30 cellular contexts compared by ENCODE assay signal in the genomic region with DNA sequence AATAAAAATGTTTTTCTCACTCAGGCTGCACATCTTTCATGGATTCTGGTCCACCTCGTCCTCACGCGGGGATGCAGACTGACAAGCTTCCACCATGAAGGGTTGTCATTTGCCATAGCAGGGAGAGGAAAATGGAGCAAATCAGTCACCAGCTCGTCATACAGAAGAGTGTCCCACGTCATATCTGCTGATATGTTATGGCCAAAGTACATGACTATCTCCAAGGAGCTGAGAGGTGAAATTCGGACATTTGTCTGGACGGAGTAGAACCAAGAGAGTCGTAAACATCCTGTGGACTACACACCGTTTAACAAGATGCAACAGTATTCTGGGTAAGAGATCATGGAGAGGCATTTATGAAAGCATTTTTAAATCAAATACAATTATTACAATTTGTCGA.
"Had no signal": no experiment of that assay in that cellular context is flagged by ENCODE, and none has a peak within 500 bp of the region (broad histone marks: within the 10 kb centered on the region; RNA-seq: fewer than 3 reads in every experiment).

No MANE protein-coding gene starts in this region.

- H3K27ac ChIP-seq: neural progenitor cell, pancreas, prostate gland, right atrium auricular region, skin epidermis, spleen, suprapubic skin, testis, transverse colon, upper lobe of right lung, uterus had no signal

- H3K4me3 Mint-ChIP-seq: naive thymus-derived CD4-positive, alpha-beta T cell; natural killer cell; nephron; neural progenitor cell; stimulated activated memory B cell treated with anti-CD40 and anti-IgM and Interleukin-4, amounts not matched to agents 10 μg/mL and 1 μg/mL and 100 μg/mL, for 72 hours; stimulated activated naive CD8-positive, alpha-beta T cell treated with anti-CD3 and anti-CD28 coated beads, Interleukin-15, amount 100 ng/mL, for 72 hours; type B pancreatic cell had no signal

- H3K4me1 Mint-ChIP-seq: naive thymus-derived CD4-positive, alpha-beta T cell; natural killer cell; nephron; neural progenitor cell; stimulated activated memory B cell treated with anti-CD40 and anti-IgM and Interleukin-4, amounts not matched to agents 10 μg/mL and 1 μg/mL and 100 μg/mL, for 72 hours; stimulated activated naive CD8-positive, alpha-beta T cell treated with anti-CD3 and anti-CD28 coated beads, Interleukin-15, amount 100 ng/mL, for 72 hours had no signal

- FAIRE-seq: pancreas had no signal

- DNase-seq: naive thymus-derived CD4-positive, alpha-beta T cell; natural killer cell; occipital lobe; pancreas; retina; spleen; stimulated activated CD4-positive, alpha-beta T cell treated with anti-CD3 and anti-CD28 coated beads, Interleukin-12 subunit alpha, Interleukin-12 subunit beta, amount 100 ng/mL, for 4 hours; stimulated activated CD4-positive, alpha-beta T cell treated with anti-CD3 and anti-CD28 coated beads, Interleukin-1b, Interleukin-23, amount 100 ng/mL, for 48 hours; stimulated activated CD4-positive, alpha-beta T cell treated with anti-CD3 and anti-CD28 coated beads, Interleukin-4, amount 100 ng/mL, for 1 hour; stimulated activated CD4-positive, alpha-beta T cell treated with anti-CD3 and anti-CD28 coated beads, Interleukin-4, amount 100 ng/mL, for 4 hours; stimulated activated CD8-positive, alpha-beta memory T cell treated with anti-CD3 and anti-CD28 coated beads, Interleukin-4, amount 100 ng/mL, for 48 hours; stimulated activated naive CD4-positive, alpha-beta T cell; stimulated activated naive CD8-positive, alpha-beta T cell treated with anti-CD3 and anti-CD28 coated beads, Interleukin-15, amount 100 ng/mL, for 72 hours; stimulated activated naive CD8-positive, alpha-beta T cell treated with anti-CD3 and anti-CD28 coated beads, Interleukin-15, Interleukin-2, amounts not matched to agents 100 U/mL and 50 U/mL, for 24 hours; substantia nigra; testis; tibial artery; transverse colon; upper lobe of right lung; uterus had no signal

- H3K9me3 ChIP-seq: pancreas, prostate gland, suprapubic skin, testis, tibial artery, transverse colon, upper lobe of right lung, uterus had no signal

- H3K9ac ChIP-seq: neural progenitor cell had no signal

- H3K4me2 ChIP-seq: neural progenitor cell, smooth muscle cell had no signal

- ATAC-seq: naive thymus-derived CD4-positive, alpha-beta T cell; natural killer cell; pancreas; sciatic nerve; stimulated activated memory B cell treated with anti-CD40 and anti-IgM and Interleukin-4, amounts not matched to agents 10 μg/mL and 1 μg/mL and 100 μg/mL, for 72 hours; stimulated activated naive CD8-positive, alpha-beta T cell treated with anti-CD3 and anti-CD28 coated beads, Interleukin-15, amount 100 ng/mL, for 72 hours; stimulated activated naive CD8-positive, alpha-beta T cell treated with anti-CD3 and anti-CD28 coated beads, Interleukin-15, Interleukin-2, amounts not matched to agents 100 U/mL and 50 U/mL, for 24 hours; upper lobe of right lung had no signal

- H3K4me3 ChIP-seq: neural progenitor cell, pancreas, prostate gland, right atrium auricular region, skin epidermis, smooth muscle cell, spleen, suprapubic skin, testis, tibial artery, transverse colon, upper lobe of right lung, uterus had no signal

- H3K9me3 Mint-ChIP-seq: natural killer cell; nephron; neural progenitor cell; stimulated activated memory B cell treated with anti-CD40 and anti-IgM and Interleukin-4, amounts not matched to agents 10 μg/mL and 1 μg/mL and 100 μg/mL, for 72 hours; type B pancreatic cell had no signal

- H3K27me3 Mint-ChIP-seq: naive thymus-derived CD4-positive, alpha-beta T cell; stimulated activated naive CD8-positive, alpha-beta T cell treated with anti-CD3 and anti-CD28 coated beads, Interleukin-15, amount 100 ng/mL, for 72 hours; type B pancreatic cell had no signal

- H3K4me1 ChIP-seq: neural progenitor cell, pancreas, prostate gland, right atrium auricular region, spleen, suprapubic skin, testis, transverse colon, upper lobe of right lung, uterus had no signal

- H3K36me3 ChIP-seq: neural progenitor cell, pancreas, prostate gland, right atrium auricular region, spleen, suprapubic skin, tibial artery, transverse colon, upper lobe of right lung, uterus had no signal

- H3K27ac Mint-ChIP-seq: naive thymus-derived CD4-positive, alpha-beta T cell; natural killer cell; nephron; neural progenitor cell; stimulated activated memory B cell treated with anti-CD40 and anti-IgM and Interleukin-4, amounts not matched to agents 10 μg/mL and 1 μg/mL and 100 μg/mL, for 72 hours; stimulated activated naive CD8-positive, alpha-beta T cell treated with anti-CD3 and anti-CD28 coated beads, Interleukin-15, amount 100 ng/mL, for 72 hours; type B pancreatic cell had no signal

- H3K36me3 Mint-ChIP-seq: naive thymus-derived CD4-positive, alpha-beta T cell; natural killer cell; neural progenitor cell; stimulated activated memory B cell treated with anti-CD40 and anti-IgM and Interleukin-4, amounts not matched to agents 10 μg/mL and 1 μg/mL and 100 μg/mL, for 72 hours; type B pancreatic cell had no signal

- H3K27me3 ChIP-seq: neural progenitor cell, pancreas, right atrium auricular region, spleen, suprapubic skin, testis, tibial artery, transverse colon, upper lobe of right lung, uterus had no signal
